In genomic region chr4:174152717-174153466, GRCh38 we compare ENCODE assay signal across 22 cellular contexts.
DNase-seq lines count a peak whose midpoint lies in the region; ATAC-seq and TF ChIP-seq lines count a peak whose summit lies in the region.
"Had no signal": no experiment of that assay in that cellular context is flagged by ENCODE, and none has a peak within 500 bp of the region (broad histone marks: within the 10 kb centered on the region; RNA-seq: fewer than 3 reads in every experiment).

No MANE protein-coding gene starts in this region.

- TF ChIP-seq CTCF in WTC11 (IDR thresholded peaks at IDR 0.05), result no peak
- TF ChIP-seq CTCF in stomach (IDR thresholded peaks at IDR 0.05), result no peak

- POLR2A ChIA-PET in WTC11 (lab: Charles Lee), result no interaction called here

- WGBS in stomach, 5 donors, result 37 to 51% (median 39%) methylated on average over 2 of the region's 2 CpGs

- no peak overlapping the region for H3K27ac Mint-ChIP-seq in WTC11
- no peak overlapping the region for H3K27ac Mint-ChIP-seq in activated CD4-positive, alpha-beta T cell treated with anti-CD3 and anti-CD28 coated beads, Interleukin-2, amount 10 ng/mL, durations not matched to agents 24 days and 14 days
- H3K27ac Mint-ChIP-seq: activated CD4-positive, alpha-beta T cell treated with anti-CD3 and anti-CD28 coated beads for 36 hours; stimulated activated effector memory CD8-positive, alpha-beta T cell treated with anti-CD3 and anti-CD28 coated beads, Interleukin-12 subunit alpha, Interleukin-12 subunit beta, amount 100 ng/mL, for 72 hours had no signal

- no peak overlapping the region for H3K4me3 ChIP-seq in stomach
- H3K4me3 ChIP-seq: dorsolateral prefrontal cortex, Peyer's patch, tibial artery had no signal

- H3K27me3 Mint-ChIP-seq in WTC11 (ENCODE audit: low read depth), result no peaks in the 10 kb centered on the region
- H3K27me3 Mint-ChIP-seq in activated CD4-positive, alpha-beta T cell treated with anti-CD3 and anti-CD28 coated beads, Interleukin-2, amount 10 ng/mL, durations not matched to agents 24 days and 14 days, result peaks cover 5% of the 10 kb centered on the region

- H3K9me3 ChIP-seq in stomach, result no peaks in the 10 kb centered on the region
- H3K9me3 ChIP-seq: Caco-2, Peyer's patch, tibial artery had no signal

- intact Hi-C loops in stomach (cut with DNase I; ENCODE audit: low total_unique reads), result no loop called here
- intact Hi-C loops in activated CD4-positive, alpha-beta T cell treated with anti-CD3 and anti-CD28 coated beads, Interleukin-2, amount 10 ng/mL, durations not matched to agents 24 days and 14 days (cut with micrococcal nuclease), result no loop called here

- TF ChIP-seq POLR2A in stomach (IDR thresholded peaks at IDR 0.05), result no peak

- H3K36me3 Mint-ChIP-seq in WTC11, result no peaks in the 10 kb centered on the region
- no peaks in the 10 kb centered on the region for H3K36me3 Mint-ChIP-seq in activated CD4-positive, alpha-beta T cell treated with anti-CD3 and anti-CD28 coated beads, Interleukin-2, amount 10 ng/mL, durations not matched to agents 24 days and 14 days (ENCODE audit: low read depth)
- H3K36me3 Mint-ChIP-seq: stimulated activated effector memory CD8-positive, alpha-beta T cell treated with anti-CD3 and anti-CD28 coated beads, Interleukin-12 subunit alpha, Interleukin-12 subunit beta, amount 100 ng/mL, for 72 hours had no signal

- H3K9me3 Mint-ChIP-seq in WTC11, result no peaks in the 10 kb centered on the region
- H3K9me3 Mint-ChIP-seq in activated CD4-positive, alpha-beta T cell treated with anti-CD3 and anti-CD28 coated beads, Interleukin-2, amount 10 ng/mL, durations not matched to agents 24 days and 14 days, result no peaks in the 10 kb centered on the region
- H3K9me3 Mint-ChIP-seq: stimulated activated effector memory CD8-positive, alpha-beta T cell treated with anti-CD3 and anti-CD28 coated beads, Interleukin-12 subunit alpha, Interleukin-12 subunit beta, amount 100 ng/mL, for 72 hours had no signal

- H3K4me3 Mint-ChIP-seq in WTC11, result no peak overlapping the region
- no peak overlapping the region for H3K4me3 Mint-ChIP-seq in activated CD4-positive, alpha-beta T cell treated with anti-CD3 and anti-CD28 coated beads, Interleukin-2, amount 10 ng/mL, durations not matched to agents 24 days and 14 days
- H3K4me3 Mint-ChIP-seq: activated CD4-positive, alpha-beta T cell treated with anti-CD3 and anti-CD28 coated beads for 36 hours; stimulated activated effector memory CD8-positive, alpha-beta T cell treated with anti-CD3 and anti-CD28 coated beads, Interleukin-12 subunit alpha, Interleukin-12 subunit beta, amount 100 ng/mL, for 72 hours had no signal

- no peaks in the 10 kb centered on the region for H3K36me3 ChIP-seq in stomach
- H3K36me3 ChIP-seq: Peyer's patch, tibial artery had no signal

- no peaks in the 10 kb centered on the region for H3K27me3 ChIP-seq in stomach
- H3K27me3 ChIP-seq: Peyer's patch, tibial artery had no signal

- DNase-seq in HCEC 1CT (peak; percentile 36), WTC11 (ENCODE audit: low spot score) (no peak), iPS-NIHi7 (ENCODE audit: extremely low spot score) (peak; percentile 41), stomach (no peak), AML-193 (lab: John Stamatoyannopoulos, UW) (no peak)
- no peak for DNase-seq in activated CD4-positive, alpha-beta T cell treated with anti-CD3 and anti-CD28 coated beads, Interleukin-2, amount 10 ng/mL, durations not matched to agents 24 days and 14 days
- DNase-seq: activated CD4-positive, alpha-beta T cell treated with anti-CD3 and anti-CD28 coated beads for 36 hours; activated gamma-delta T cell; Caco-2; dorsolateral prefrontal cortex; erythroblast; IMR-90; left ventricle myocardium superior; MM.1S; NCI-H146; occipital lobe; Peyer's patch; stimulated activated CD4-positive, alpha-beta T cell treated with anti-CD3 and anti-CD28 coated beads, Interleukin-15, amount 100 ng/mL, for 24 hours; tibial artery had no signal

- no peak for TF ChIP-seq EP300 in stomach (IDR thresholded peaks at IDR 0.05)

- CTCF ChIA-PET in WTC11 (lab: Charles Lee), result interaction anchor here (1.1 kb wide), 1 partner anchor 400 kb away, joined by 3 read pairs; no protein-coding TSS in a partner anchor

- ATAC-seq in WTC11, result peak; percentile 67
- ATAC-seq in GM21515 (IDR thresholded peaks at IDR 0.05; ENCODE audit: unreplicated experiment), result no peak
- ATAC-seq: activated CD4-positive, alpha-beta T cell treated with anti-CD3 and anti-CD28 coated beads for 36 hours; left ventricle myocardium superior; stimulated activated effector memory CD8-positive, alpha-beta T cell treated with anti-CD3 and anti-CD28 coated beads, Interleukin-12 subunit alpha, Interleukin-12 subunit beta, amount 100 ng/mL, for 72 hours had no signal

- peak overlapping the region in 3 of 5 donors; percentile 16 to 64 (median 29) for H3K27ac ChIP-seq in stomach
- H3K27ac ChIP-seq: dorsolateral prefrontal cortex, HL-60, tibial artery had no signal

- H3K4me1 Mint-ChIP-seq in WTC11, result peaks cover 3% of the 10 kb centered on the region; the same call in 1 of the 2 replicates
- H3K4me1 Mint-ChIP-seq in activated CD4-positive, alpha-beta T cell treated with anti-CD3 and anti-CD28 coated beads, Interleukin-2, amount 10 ng/mL, durations not matched to agents 24 days and 14 days, result no peaks in the 10 kb centered on the region
- H3K4me1 Mint-ChIP-seq: activated CD4-positive, alpha-beta T cell treated with anti-CD3 and anti-CD28 coated beads for 36 hours; stimulated activated effector memory CD8-positive, alpha-beta T cell treated with anti-CD3 and anti-CD28 coated beads, Interleukin-12 subunit alpha, Interleukin-12 subunit beta, amount 100 ng/mL, for 72 hours had no signal

- H3K4me1 ChIP-seq in stomach, result peaks cover 0 to 26% (median 4%) of the 10 kb centered on the region in 4 donors
- H3K4me1 ChIP-seq: Caco-2, Peyer's patch, tibial artery had no signal

TF ChIP-seq in WTC11, 78 proteins besides CTCF, POLR2A, EP300 and RAD21:
- TF ChIP-seq SOX15 (CRISPR knock-in tag; IDR thresholded peaks at IDR 0.05) (no peak), PRDM15 (CRISPR knock-in tag; IDR thresholded peaks at IDR 0.05) (0 out of 2 replicates have a peak, but pooled peaks have one; percentile 23)
TF ChIP-seq in WTC11: peak in this region for 1.

Comparison
In these comparisons a context has a peak if more than half of its experiments do, and no peak if none do; other contexts are left out.
1. DNase-seq: peak in HCEC 1CT (single experiment) and iPS-NIHi7 (single experiment); none in WTC11 (single experiment), stomach (single experiment), activated CD4-positive, alpha-beta T cell treated with anti-CD3 and anti-CD28 coated beads, Interleukin-2, amount 10 ng/mL, durations not matched to agents 24 days and 14 days (single experiment) and AML-193 (0 of 2).